In genomic region chr4:55345980-55346850, GRCh38 we compare ENCODE assay signal across 1 cellular context.
TF ChIP-seq lines count a peak whose summit lies in the region.

Gene SRD5A3 (plus strand): TSS chr4:55346242. CDS start chr4:55346337, 95 bp downstream.

TF ChIP-seq in HEK293, 187 proteins besides CTCF, POLR2A, EP300 and RAD21 (continued from another document and continues in another):
- TF ChIP-seq, protein P1, sequence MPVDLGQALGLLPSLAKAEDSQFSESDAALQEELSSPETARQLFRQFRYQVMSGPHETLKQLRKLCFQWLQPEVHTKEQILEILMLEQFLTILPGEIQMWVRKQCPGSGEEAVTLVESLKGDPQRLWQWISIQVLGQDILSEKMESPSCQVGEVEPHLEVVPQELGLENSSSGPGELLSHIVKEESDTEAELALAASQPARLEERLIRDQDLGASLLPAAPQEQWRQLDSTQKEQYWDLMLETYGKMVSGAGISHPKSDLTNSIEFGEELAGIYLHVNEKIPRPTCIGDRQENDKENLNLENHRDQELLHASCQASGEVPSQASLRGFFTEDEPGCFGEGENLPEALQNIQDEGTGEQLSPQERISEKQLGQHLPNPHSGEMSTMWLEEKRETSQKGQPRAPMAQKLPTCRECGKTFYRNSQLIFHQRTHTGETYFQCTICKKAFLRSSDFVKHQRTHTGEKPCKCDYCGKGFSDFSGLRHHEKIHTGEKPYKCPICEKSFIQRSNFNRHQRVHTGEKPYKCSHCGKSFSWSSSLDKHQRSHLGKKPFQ (tag by site-specific recombination; IDR thresholded peaks at IDR 0.05), result no peak
- TF ChIP-seq ZNF777 (tag by site-specific recombination; IDR thresholded peaks at IDR 0.05; ENCODE audit: borderline replicate concordance), result no peak
- TF ChIP-seq ZNF37A (tag by site-specific recombination; IDR thresholded peaks at IDR 0.05), result no peak
- TF ChIP-seq ZNF302 (tag by site-specific recombination; IDR thresholded peaks at IDR 0.05; ENCODE audit: low read depth), result no peak
- TF ChIP-seq ZNF140 (tag by site-specific recombination; IDR thresholded peaks at IDR 0.05), result no peak
- TF ChIP-seq, protein P2, sequence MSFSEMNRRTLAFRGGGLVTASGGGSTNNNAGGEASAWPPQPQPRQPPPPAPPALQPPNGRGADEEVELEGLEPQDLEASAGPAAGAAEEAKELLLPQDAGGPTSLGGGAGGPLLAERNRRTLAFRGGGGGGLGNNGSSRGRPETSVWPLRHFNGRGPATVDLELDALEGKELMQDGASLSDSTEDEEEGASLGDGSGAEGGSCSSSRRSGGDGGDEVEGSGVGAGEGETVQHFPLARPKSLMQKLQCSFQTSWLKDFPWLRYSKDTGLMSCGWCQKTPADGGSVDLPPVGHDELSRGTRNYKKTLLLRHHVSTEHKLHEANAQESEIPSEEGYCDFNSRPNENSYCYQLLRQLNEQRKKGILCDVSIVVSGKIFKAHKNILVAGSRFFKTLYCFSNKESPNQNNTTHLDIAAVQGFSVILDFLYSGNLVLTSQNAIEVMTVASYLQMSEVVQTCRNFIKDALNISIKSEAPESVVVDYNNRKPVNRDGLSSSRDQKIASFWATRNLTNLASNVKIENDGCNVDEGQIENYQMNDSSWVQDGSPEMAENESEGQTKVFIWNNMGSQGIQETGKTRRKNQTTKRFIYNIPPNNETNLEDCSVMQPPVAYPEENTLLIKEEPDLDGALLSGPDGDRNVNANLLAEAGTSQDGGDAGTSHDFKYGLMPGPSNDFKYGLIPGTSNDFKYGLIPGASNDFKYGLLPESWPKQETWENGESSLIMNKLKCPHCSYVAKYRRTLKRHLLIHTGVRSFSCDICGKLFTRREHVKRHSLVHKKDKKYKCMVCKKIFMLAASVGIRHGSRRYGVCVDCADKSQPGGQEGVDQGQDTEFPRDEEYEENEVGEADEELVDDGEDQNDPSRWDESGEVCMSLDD (tag by site-specific recombination; IDR thresholded peaks at IDR 0.05), result peak; percentile 86
- no peak for TF ChIP-seq GLI2 (tag by site-specific recombination; IDR thresholded peaks at IDR 0.05; ENCODE audit: borderline replicate concordance, low read depth)
- TF ChIP-seq ZNF449 (tag by site-specific recombination; IDR thresholded peaks at IDR 0.05), result no peak
- no peak; the same call in 1 of the 2 replicates for TF ChIP-seq WT1 (tag by site-specific recombination; IDR thresholded peaks at IDR 0.05)
- no peak for TF ChIP-seq ZNF621 (tag by site-specific recombination; IDR thresholded peaks at IDR 0.05)
- peak; percentile 90 for TF ChIP-seq ZBTB8A (tag by site-specific recombination; IDR thresholded peaks at IDR 0.05)
- peak; percentile 85; the same call in 1 of the 2 replicates for TF ChIP-seq HOXC10 (CRISPR knock-in tag; IDR thresholded peaks at IDR 0.05)
- TF ChIP-seq ZNF776 (tag by site-specific recombination; IDR thresholded peaks at IDR 0.05; ENCODE audit: borderline replicate concordance), result no peak
- TF ChIP-seq ZNF707 (tag by site-specific recombination; IDR thresholded peaks at IDR 0.05), result no peak
- no peak for TF ChIP-seq ZNF791 (tag by site-specific recombination; IDR thresholded peaks at IDR 0.05)
- TF ChIP-seq ZBTB26 (tag by site-specific recombination; optimal IDR thresholded peaks at IDR 0.05), result peak; percentile 94
- TF ChIP-seq ZNF830 (tag by site-specific recombination; IDR thresholded peaks at IDR 0.05; ENCODE audit: low read depth), result no peak
- TF ChIP-seq ZNF600 (tag by site-specific recombination; IDR thresholded peaks at IDR 0.05), result peak; percentile 33; the same call in 1 of the 2 replicates
- peak; percentile 69 for TF ChIP-seq ZBTB17 (tag by site-specific recombination; IDR thresholded peaks at IDR 0.05)
- no peak for TF ChIP-seq ZNF404 (tag by site-specific recombination; IDR thresholded peaks at IDR 0.05)
- TF ChIP-seq MZF1 (tag by site-specific recombination; IDR thresholded peaks at IDR 0.05; ENCODE audit: borderline replicate concordance), result no peak
- peak; percentile 20; the same call in 1 of the 2 replicates for TF ChIP-seq ZNF76 (tag by site-specific recombination; IDR thresholded peaks at IDR 0.05; ENCODE audit: borderline replicate concordance, low read depth)
- TF ChIP-seq ZNF138 (tag by site-specific recombination; IDR thresholded peaks at IDR 0.05; ENCODE audit: borderline replicate concordance), result no peak
- no peak for TF ChIP-seq ZNF324 (tag by site-specific recombination; IDR thresholded peaks at IDR 0.05)
- no peak for TF ChIP-seq ZFP3 (tag by site-specific recombination; IDR thresholded peaks at IDR 0.05; ENCODE audit: low read depth)
- no peak; the same call in 1 of the 2 replicates for TF ChIP-seq PRDM4 (tag by site-specific recombination; IDR thresholded peaks at IDR 0.05)
- TF ChIP-seq SP7 (tag by site-specific recombination; IDR thresholded peaks at IDR 0.05), result peak; percentile 73
- no peak for TF ChIP-seq ZNF248 (tag by site-specific recombination; IDR thresholded peaks at IDR 0.05)
- no peak for TF ChIP-seq ZNF223 (tag by site-specific recombination; IDR thresholded peaks at IDR 0.05)
- TF ChIP-seq ZNF48 (tag by site-specific recombination; IDR thresholded peaks at IDR 0.05), result no peak
- peak; percentile 89 for TF ChIP-seq GLIS2 (tag by site-specific recombination; IDR thresholded peaks at IDR 0.05)
- no peak for TF ChIP-seq ZNF202 (tag by site-specific recombination; IDR thresholded peaks at IDR 0.05; ENCODE audit: borderline replicate concordance)
- no peak for TF ChIP-seq PRDM10 (tag by site-specific recombination; IDR thresholded peaks at IDR 0.05)
- TF ChIP-seq ZNF423 (tag by site-specific recombination; IDR thresholded peaks at IDR 0.05), result no peak
- no peak for TF ChIP-seq RBAK (tag by site-specific recombination; IDR thresholded peaks at IDR 0.05)
- no peak for TF ChIP-seq ZNF544 (tag by site-specific recombination; IDR thresholded peaks at IDR 0.05)
- TF ChIP-seq, protein P3, sequence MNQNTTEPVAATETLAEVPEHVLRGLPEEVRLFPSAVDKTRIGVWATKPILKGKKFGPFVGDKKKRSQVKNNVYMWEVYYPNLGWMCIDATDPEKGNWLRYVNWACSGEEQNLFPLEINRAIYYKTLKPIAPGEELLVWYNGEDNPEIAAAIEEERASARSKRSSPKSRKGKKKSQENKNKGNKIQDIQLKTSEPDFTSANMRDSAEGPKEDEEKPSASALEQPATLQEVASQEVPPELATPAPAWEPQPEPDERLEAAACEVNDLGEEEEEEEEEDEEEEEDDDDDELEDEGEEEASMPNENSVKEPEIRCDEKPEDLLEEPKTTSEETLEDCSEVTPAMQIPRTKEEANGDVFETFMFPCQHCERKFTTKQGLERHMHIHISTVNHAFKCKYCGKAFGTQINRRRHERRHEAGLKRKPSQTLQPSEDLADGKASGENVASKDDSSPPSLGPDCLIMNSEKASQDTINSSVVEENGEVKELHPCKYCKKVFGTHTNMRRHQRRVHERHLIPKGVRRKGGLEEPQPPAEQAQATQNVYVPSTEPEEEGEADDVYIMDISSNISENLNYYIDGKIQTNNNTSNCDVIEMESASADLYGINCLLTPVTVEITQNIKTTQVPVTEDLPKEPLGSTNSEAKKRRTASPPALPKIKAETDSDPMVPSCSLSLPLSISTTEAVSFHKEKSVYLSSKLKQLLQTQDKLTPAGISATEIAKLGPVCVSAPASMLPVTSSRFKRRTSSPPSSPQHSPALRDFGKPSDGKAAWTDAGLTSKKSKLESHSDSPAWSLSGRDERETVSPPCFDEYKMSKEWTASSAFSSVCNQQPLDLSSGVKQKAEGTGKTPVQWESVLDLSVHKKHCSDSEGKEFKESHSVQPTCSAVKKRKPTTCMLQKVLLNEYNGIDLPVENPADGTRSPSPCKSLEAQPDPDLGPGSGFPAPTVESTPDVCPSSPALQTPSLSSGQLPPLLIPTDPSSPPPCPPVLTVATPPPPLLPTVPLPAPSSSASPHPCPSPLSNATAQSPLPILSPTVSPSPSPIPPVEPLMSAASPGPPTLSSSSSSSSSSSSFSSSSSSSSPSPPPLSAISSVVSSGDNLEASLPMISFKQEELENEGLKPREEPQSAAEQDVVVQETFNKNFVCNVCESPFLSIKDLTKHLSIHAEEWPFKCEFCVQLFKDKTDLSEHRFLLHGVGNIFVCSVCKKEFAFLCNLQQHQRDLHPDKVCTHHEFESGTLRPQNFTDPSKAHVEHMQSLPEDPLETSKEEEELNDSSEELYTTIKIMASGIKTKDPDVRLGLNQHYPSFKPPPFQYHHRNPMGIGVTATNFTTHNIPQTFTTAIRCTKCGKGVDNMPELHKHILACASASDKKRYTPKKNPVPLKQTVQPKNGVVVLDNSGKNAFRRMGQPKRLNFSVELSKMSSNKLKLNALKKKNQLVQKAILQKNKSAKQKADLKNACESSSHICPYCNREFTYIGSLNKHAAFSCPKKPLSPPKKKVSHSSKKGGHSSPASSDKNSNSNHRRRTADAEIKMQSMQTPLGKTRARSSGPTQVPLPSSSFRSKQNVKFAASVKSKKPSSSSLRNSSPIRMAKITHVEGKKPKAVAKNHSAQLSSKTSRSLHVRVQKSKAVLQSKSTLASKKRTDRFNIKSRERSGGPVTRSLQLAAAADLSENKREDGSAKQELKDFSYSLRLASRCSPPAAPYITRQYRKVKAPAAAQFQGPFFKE (tag by site-specific recombination; IDR thresholded peaks at IDR 0.05; ENCODE audit: borderline replicate concordance), result no peak
- no peak for TF ChIP-seq ZBTB21 (tag by site-specific recombination; IDR thresholded peaks at IDR 0.05)
- no peak for TF ChIP-seq ZNF416 (tag by site-specific recombination; IDR thresholded peaks at IDR 0.05)
- no peak for TF ChIP-seq ZFP69B (tag by site-specific recombination; IDR thresholded peaks at IDR 0.05)
- no peak for TF ChIP-seq BCL11B (tag by site-specific recombination; IDR thresholded peaks at IDR 0.05; ENCODE audit: low read depth)
- 0 out of 2 replicates have a peak, but pooled peaks have one; percentile 22 for TF ChIP-seq ZNF121 (tag by site-specific recombination; IDR thresholded peaks at IDR 0.05)
- no peak for TF ChIP-seq GLI4 (tag by site-specific recombination; IDR thresholded peaks at IDR 0.05)
- no peak for TF ChIP-seq ZNF155 (tag by site-specific recombination; IDR thresholded peaks at IDR 0.05)
- no peak for TF ChIP-seq ZNF266 (tag by site-specific recombination; IDR thresholded peaks at IDR 0.05; ENCODE audit: low read depth)
- TF ChIP-seq BCL11A (tag by site-specific recombination; IDR thresholded peaks at IDR 0.05; ENCODE audit: low read depth), result no peak
- TF ChIP-seq ZNF629 (tag by site-specific recombination; IDR thresholded peaks at IDR 0.05), result peak; percentile 27; the same call in 1 of the 2 replicates
- no peak for TF ChIP-seq ZNF174 (tag by site-specific recombination; IDR thresholded peaks at IDR 0.05)
